Comparison of ENCODE assay signal across 1 cellular context in genomic region chr19:1825909-1826556, GRCh38.
TF ChIP-seq lines count a peak whose summit lies in the region.

No MANE protein-coding gene starts in this region.

TF ChIP-seq in HEK293, 187 proteins besides CTCF, POLR2A, EP300 and RAD21 (continued from another document):
- peak; percentile 81 for TF ChIP-seq ZNF398 (tag by site-specific recombination; IDR thresholded peaks at IDR 0.05)
- no peak for TF ChIP-seq GLI4 (tag by site-specific recombination; IDR thresholded peaks at IDR 0.05)
- TF ChIP-seq ZBTB49 (tag by site-specific recombination; IDR thresholded peaks at IDR 0.05; ENCODE audit: low read depth) = no peak
- TF ChIP-seq ZSCAN5A (tag by site-specific recombination; IDR thresholded peaks at IDR 0.05) = no peak
- TF ChIP-seq ZNF155 (tag by site-specific recombination; IDR thresholded peaks at IDR 0.05) = no peak
- TF ChIP-seq ZBTB6 (tag by site-specific recombination; IDR thresholded peaks at IDR 0.05) = no peak
- no peak for TF ChIP-seq REPIN1 (tag by site-specific recombination; IDR thresholded peaks at IDR 0.05; ENCODE audit: low read depth)
- peak; percentile 55 for TF ChIP-seq KLF8 (tag by site-specific recombination; IDR thresholded peaks at IDR 0.05)
- no peak for TF ChIP-seq INSM2 (tag by site-specific recombination; IDR thresholded peaks at IDR 0.05)
- no peak for TF ChIP-seq ZNF639 (tag by site-specific recombination; IDR thresholded peaks at IDR 0.05)
- TF ChIP-seq ZNF660 (tag by site-specific recombination; IDR thresholded peaks at IDR 0.05) = no peak
- TF ChIP-seq ZNF610 (tag by site-specific recombination; IDR thresholded peaks at IDR 0.05; ENCODE audit: borderline replicate concordance) = no peak
- TF ChIP-seq ZNF292 (tag by site-specific recombination; IDR thresholded peaks at IDR 0.05; ENCODE audit: borderline replicate concordance, low read depth) = no peak
- TF ChIP-seq ZNF404 (tag by site-specific recombination; IDR thresholded peaks at IDR 0.05) = no peak
- no peak for TF ChIP-seq ZNF701 (tag by site-specific recombination; IDR thresholded peaks at IDR 0.05)
- TF ChIP-seq ZNF148 (tag by site-specific recombination; IDR thresholded peaks at IDR 0.05; ENCODE audit: borderline replicate concordance) = no peak
- TF ChIP-seq FEZF1 (tag by site-specific recombination; IDR thresholded peaks at IDR 0.05) = no peak
- 0 out of 2 replicates have a peak, but pooled peaks have one; percentile 19 for TF ChIP-seq ZXDB (tag by site-specific recombination; IDR thresholded peaks at IDR 0.05)
- no peak for TF ChIP-seq ZNF560 (tag by site-specific recombination; IDR thresholded peaks at IDR 0.05; ENCODE audit: borderline replicate concordance)
- TF ChIP-seq ZNF169 (tag by site-specific recombination; IDR thresholded peaks at IDR 0.05) = no peak
- no peak for TF ChIP-seq ZNF768 (tag by site-specific recombination; IDR thresholded peaks at IDR 0.05)
- 0 out of 2 replicates have a peak, but pooled peaks have one; percentile 2 for TF ChIP-seq EGR2 (tag by site-specific recombination; IDR thresholded peaks at IDR 0.05; ENCODE audit: low read depth)
- TF ChIP-seq KLF17 (tag by site-specific recombination; IDR thresholded peaks at IDR 0.05) = peak; percentile 60; the same call in 1 of the 2 replicates
- peak; percentile 59; the same call in 1 of the 2 replicates for TF ChIP-seq ZNF366 (tag by site-specific recombination; conservative IDR thresholded peaks at IDR 0.05)
- TF ChIP-seq ZBTB8A (tag by site-specific recombination; IDR thresholded peaks at IDR 0.05) = peak; percentile 55; the same call in 1 of the 2 replicates
- no peak for TF ChIP-seq ZNF704 (tag by site-specific recombination; IDR thresholded peaks at IDR 0.05)
- no peak for TF ChIP-seq ZNF473 (tag by site-specific recombination; IDR thresholded peaks at IDR 0.05)
- TF ChIP-seq ZBTB7A (tag by site-specific recombination; IDR thresholded peaks at IDR 0.05; ENCODE audit: low read depth) = peak; percentile 69
- no peak for TF ChIP-seq ZNF670 (tag by site-specific recombination; IDR thresholded peaks at IDR 0.05; ENCODE audit: low read depth)
- peak; percentile 49; the same call in 1 of the 2 replicates for TF ChIP-seq ZNF692 (tag by site-specific recombination; IDR thresholded peaks at IDR 0.05)
- TF ChIP-seq MYNN (tag by site-specific recombination; IDR thresholded peaks at IDR 0.05; ENCODE audit: borderline replicate concordance) = no peak
- TF ChIP-seq ZBTB17 (tag by site-specific recombination; IDR thresholded peaks at IDR 0.05) = 0 out of 2 replicates have a peak, but pooled peaks have one; percentile 14
- no peak for TF ChIP-seq PRDM4 (tag by site-specific recombination; IDR thresholded peaks at IDR 0.05)
- TF ChIP-seq BCL11A (tag by site-specific recombination; IDR thresholded peaks at IDR 0.05; ENCODE audit: low read depth) = 0 out of 2 replicates have a peak, but pooled peaks have one; percentile 35
- TF ChIP-seq ZNF146 (tag by site-specific recombination; IDR thresholded peaks at IDR 0.05) = no peak
- TF ChIP-seq ZNF555 (tag by site-specific recombination; conservative IDR thresholded peaks at IDR 0.05) = no peak
